ENCODE assay signal across 16 cellular contexts in genomic region chr6:30711758-30712380, GRCh38. TPM values are rescaled to one million over a fixed set of nuclear protein-coding genes. Genes with fewer than 3 reads are reported as not detected.
DNase-seq lines count a peak whose midpoint lies in the region; ATAC-seq and TF ChIP-seq lines count a peak whose summit lies in the region.
"Had no signal": no experiment of that assay in that cellular context is flagged by ENCODE, and none has a peak within 500 bp of the region (broad histone marks: within the 10 kb centered on the region; RNA-seq: fewer than 3 reads in every experiment).

No MANE protein-coding gene starts in this region.

- DNase-seq in CD8-positive, alpha-beta T cell: no peak
- DNase-seq in OCI-LY7 (ENCODE audit: low spot score) (no peak), immature natural killer cell (peak; percentile 50 to 56 (median 53)), GM03348 (ENCODE audit: low spot score) (no peak), upper lobe of right lung (no peak)
- no peak for DNase-seq in activated effector memory CD4-positive, alpha-beta T cell treated with Interleukin-2 at 50 U/mL for 16 hours
- DNase-seq: AML-193, glutamatergic neuron, NCI-H1694, NCI-H526 had no signal

- H3K36me3 ChIP-seq in CD8-positive, alpha-beta T cell (ENCODE audit: insufficient read depth, low read length): peaks cover 25% of the 10 kb centered on the region
- peaks cover 84% of the 10 kb centered on the region for H3K36me3 ChIP-seq in OCI-LY7 (ENCODE audit: insufficient read depth, low read length)
- H3K36me3 ChIP-seq in upper lobe of right lung: peaks cover 74% of the 10 kb centered on the region

- no peak overlapping the region for H2AFZ ChIP-seq in OCI-LY7 (ENCODE audit: low read length)

- no peak overlapping the region for H3K4me3 Mint-ChIP-seq in CD8-positive, alpha-beta T cell
- peak overlapping the region; percentile 56 to 79 (median 73) for H3K4me3 Mint-ChIP-seq in immature natural killer cell
- H3K4me3 Mint-ChIP-seq: memory B cell, WTC11 had no signal

- no peak overlapping the region for H3K4me2 ChIP-seq in OCI-LY7 (ENCODE audit: low read length)

- no peaks in the 10 kb centered on the region for H3K27me3 ChIP-seq in CD8-positive, alpha-beta T cell (ENCODE audit: insufficient read depth, low read length)
- H3K27me3 ChIP-seq in upper lobe of right lung: no peaks in the 10 kb centered on the region
- H3K27me3 ChIP-seq: right lobe of liver had no signal

- no peaks in the 10 kb centered on the region for H3K27me3 Mint-ChIP-seq in CD8-positive, alpha-beta T cell (ENCODE audit: low read depth)
- H3K27me3 Mint-ChIP-seq in immature natural killer cell (ENCODE audit: low read depth in 3 of 3): peaks cover 0 to 4% (median under 1%) of the 10 kb centered on the region in 3 donors
- H3K27me3 Mint-ChIP-seq: memory B cell had no signal

- H3K9me2 ChIP-seq in OCI-LY7 (ENCODE audit: insufficient read depth, low read length): no peaks in the 10 kb centered on the region

- H3K4me3 ChIP-seq in CD8-positive, alpha-beta T cell (ENCODE audit: low read depth, low read length): no peak overlapping the region
- H3K4me3 ChIP-seq in OCI-LY7 (ENCODE audit: low read depth, low read length, poor library complexity, severe bottlenecking): no peak overlapping the region
- no peak overlapping the region for H3K4me3 ChIP-seq in upper lobe of right lung
- H3K4me3 ChIP-seq: coronary artery, right lobe of liver had no signal

- intact Hi-C loops in CD8-positive, alpha-beta T cell (cut with DNase I, micrococcal nuclease): loop anchor here in 1 of 2 experiments (10.0 kb wide), 1 partner anchor 647 kb away; the partner anchor contains the start of genes POLR1H and PPP1R11
- intact Hi-C loops in OCI-LY7 (cut with micrococcal nuclease; ENCODE audit: unreplicated experiment) (no loop called here), upper lobe of right lung (cut with DNase I) (no loop called here)

- H3K27ac ChIP-seq in CD8-positive, alpha-beta T cell (ENCODE audit: low read depth, low read length): no peak overlapping the region
- H3K27ac ChIP-seq in OCI-LY7 (ENCODE audit: low read depth, low read length, poor library complexity, severe bottlenecking) (peak overlapping the region; percentile 26), upper lobe of right lung (no peak overlapping the region)
- H3K27ac ChIP-seq: coronary artery, right lobe of liver had no signal

- peaks cover 21% of the 10 kb centered on the region for H3K4me1 Mint-ChIP-seq in CD8-positive, alpha-beta T cell (ENCODE audit: low read depth)
- peaks cover 43 to 53% of the 10 kb centered on the region in 2 donors for H3K4me1 Mint-ChIP-seq in immature natural killer cell

- peaks cover 7% of the 10 kb centered on the region for H3K4me1 ChIP-seq in CD8-positive, alpha-beta T cell (ENCODE audit: insufficient read depth, low read length)
- H3K4me1 ChIP-seq in OCI-LY7 (ENCODE audit: insufficient read depth, low read length, poor library complexity, severe bottlenecking): peaks cover 41% of the 10 kb centered on the region
- peaks cover 10% of the 10 kb centered on the region for H3K4me1 ChIP-seq in upper lobe of right lung

- ATAC-seq in CD8-positive, alpha-beta T cell: no peak
- ATAC-seq in GM18505 (IDR thresholded peaks at IDR 0.05; ENCODE audit: unreplicated experiment) (no peak), esophagus mucosa (no peak), upper lobe of right lung (no peak)
- ATAC-seq: right lobe of liver, WTC11 had no signal

- POLR2A ChIA-PET in CD8-positive, alpha-beta T cell (lab: Charles Lee): no interaction called here
- POLR2A ChIA-PET in OCI-LY7 (lab: Charles Lee): interaction anchor here (0.8 to 2.3 kb wide), 4 partner anchors 10 to 24 kb away, joined by 3 to 10 read pairs (median 4); partner anchors contain the start of gene NRM

- CTCF ChIA-PET in CD8-positive, alpha-beta T cell (lab: Charles Lee): interaction anchor here (0.9 to 3.1 kb wide), 9 partner anchors 10 to 171 kb away, joined by 3 to 24 read pairs (median 5); partner anchors contain the start of genes ATAT1 and NRM
- CTCF ChIA-PET in OCI-LY7 (lab: Charles Lee; ENCODE audit: unreplicated experiment): no interaction called here

- peak overlapping the region; percentile 30 for H3K27ac Mint-ChIP-seq in CD8-positive, alpha-beta T cell
- peak overlapping the region; percentile 82 to 95 (median 92) for H3K27ac Mint-ChIP-seq in immature natural killer cell
- H3K27ac Mint-ChIP-seq: memory B cell, WTC11 had no signal

- H3K9me3 Mint-ChIP-seq in CD8-positive, alpha-beta T cell: no peaks in the 10 kb centered on the region
- no peaks in the 10 kb centered on the region for H3K9me3 Mint-ChIP-seq in immature natural killer cell
- H3K9me3 Mint-ChIP-seq: memory B cell, WTC11 had no signal

- BruUV-seq in OCI-LY7 (replicated peaks; lab: Mats Ljungman, UMichigan): no TSS peak

- no peak for TF ChIP-seq CTCF in CD8-positive, alpha-beta T cell (IDR thresholded peaks at IDR 0.05)
- TF ChIP-seq CTCF in OCI-LY7 (conservative IDR thresholded peaks at IDR 0.05; ENCODE audit: low read length): no peak
- no peak for TF ChIP-seq CTCF in upper lobe of right lung (IDR thresholded peaks at IDR 0.05)

- H3K9me3 ChIP-seq in CD8-positive, alpha-beta T cell (ENCODE audit: low read length): no peaks in the 10 kb centered on the region
- H3K9me3 ChIP-seq in OCI-LY7 (ENCODE audit: low read length) (no peaks in the 10 kb centered on the region), upper lobe of right lung (no peaks in the 10 kb centered on the region)
- H3K9me3 ChIP-seq: right lobe of liver had no signal

- H3K36me3 Mint-ChIP-seq in CD8-positive, alpha-beta T cell: peaks cover 69% of the 10 kb centered on the region
- peaks cover 18 to 42% (median 23%) of the 10 kb centered on the region in 3 donors for H3K36me3 Mint-ChIP-seq in immature natural killer cell

- H3K79me2 ChIP-seq in OCI-LY7 (ENCODE audit: insufficient read depth, low read depth, low read length): peaks cover 13% of the 10 kb centered on the region; the same call in 1 of the 2 replicates

- H4K20me1 ChIP-seq in OCI-LY7 (ENCODE audit: insufficient read depth, low read length): no peaks in the 10 kb centered on the region

- TF ChIP-seq POLR2A in GM18505 (IDR thresholded peaks at IDR 0.05; ENCODE audit: borderline replicate concordance, extremely low read depth, insufficient read depth, insufficient read length): peak; percentile 20

RNA-seq across cellular contexts. Expression of gene MDC1, which starts 5.2 kb away (rescaled TPM):
- 10 to 100 TPM; 38.9 to 48.8 TPM for total RNA-seq in CD8-positive, alpha-beta T cell
- 35.0 and 41.6 TPM in 2 replicates for total RNA-seq in OCI-LY7 (2014; rRNA removed; shearing (Covaris generic))
- total RNA-seq in OCI-LY7 (2022) (107 and 133 TPM in 2 replicates), esophagus mucosa (15.7 TPM), upper lobe of right lung (32.8 TPM)
- polyA plus RNA-seq in immature natural killer cell: 10 to 100 TPM in 1 of 3 donors, 1 to 10 TPM in 1, not detected in 1; 3.0 to 16.5 TPM

RNA-seq across cellular contexts. Expression of gene TUBB, which starts 8.3 kb away (rescaled TPM):
- total RNA-seq in CD8-positive, alpha-beta T cell: 10 to 100 TPM; 61.3 to 63.1 TPM
- 1,287 and 1,346 TPM in 2 replicates for total RNA-seq in OCI-LY7 (2014; rRNA removed; shearing (Covaris generic))
- 1,244 and 1,350 TPM in 2 replicates for total RNA-seq in OCI-LY7 (2022)
- 100 to 1,000 TPM in 1 of 3 donors, 10 to 100 TPM in 2; 80.8 to 215 (median 84.0) TPM for polyA plus RNA-seq in immature natural killer cell
- total RNA-seq in esophagus mucosa: 327 TPM
- 243 TPM for total RNA-seq in upper lobe of right lung

RNA-seq across cellular contexts. Expression of gene NRM, which starts 21.1 kb away (rescaled TPM):
- total RNA-seq in CD8-positive, alpha-beta T cell: 1 to 10 TPM; 1.5 to 2.0 TPM
- total RNA-seq in OCI-LY7 (2014; rRNA removed; shearing (Covaris generic)): 13.6 and 18.6 TPM in 2 replicates
- total RNA-seq in OCI-LY7 (2022): 36.7 and 44.0 TPM in 2 replicates
- polyA plus RNA-seq in immature natural killer cell: 10 to 100 TPM in 1 of 3 donors, 1 to 10 TPM in 2; 6.7 to 20.1 (median 8.4) TPM
- 12.7 TPM for total RNA-seq in esophagus mucosa
- 9.5 TPM for total RNA-seq in upper lobe of right lung

RNA-seq across cellular contexts. Expression of gene PPP1R18, which starts 25.4 kb away (rescaled TPM):
- total RNA-seq in CD8-positive, alpha-beta T cell: 10 to 100 TPM; 24.1 to 26.0 TPM
- total RNA-seq in OCI-LY7 (2014; rRNA removed; shearing (Covaris generic)): 65.2 and 66.9 TPM in 2 replicates
- 106 and 109 TPM in 2 replicates for total RNA-seq in OCI-LY7 (2022)
- polyA plus RNA-seq in immature natural killer cell: 100 to 1,000 TPM; 178 to 308 (median 245) TPM
- 22.9 TPM for total RNA-seq in esophagus mucosa
- total RNA-seq in upper lobe of right lung: 72.8 TPM

RNA-seq across cellular contexts. Expression of gene FLOT1, which starts 30.6 kb away (rescaled TPM):
- 10 to 100 TPM; 27.5 to 27.8 TPM for total RNA-seq in CD8-positive, alpha-beta T cell
- 66.7 and 70.7 TPM in 2 replicates for total RNA-seq in OCI-LY7 (2014; rRNA removed; shearing (Covaris generic))
- 108 and 117 TPM in 2 replicates for total RNA-seq in OCI-LY7 (2022)
- polyA plus RNA-seq in immature natural killer cell: 100 to 1,000 TPM; 148 to 214 (median 174) TPM
- 75.0 TPM for total RNA-seq in esophagus mucosa
- 175 TPM for total RNA-seq in upper lobe of right lung

Comparison
In these comparisons a context has a peak if more than half of its experiments do, and no peak if none do; other contexts are left out.
1. DNase-seq: peak in immature natural killer cell (3 of 3); none in CD8-positive, alpha-beta T cell (0 of 7), OCI-LY7 (single experiment), GM03348 (single experiment), activated effector memory CD4-positive, alpha-beta T cell treated with Interleukin-2 at 50 U/mL for 16 hours (single experiment) and upper lobe of right lung (single experiment).